8 cellular contexts compared by ENCODE assay signal in genomic region chr11:829946-830294, GRCh38. TPM values are rescaled to one million over a fixed set of nuclear protein-coding genes. Genes with fewer than 3 reads are reported as not detected.
DNase-seq lines count a peak whose midpoint lies in the region; ATAC-seq and TF ChIP-seq lines count a peak whose summit lies in the region.

No MANE protein-coding gene starts in this region.

- peak overlapping the region; percentile 81 for H3K56ac ChIP-seq in mesendoderm (ENCODE audit: low read length)

- peaks cover 2% of the 10 kb centered on the region for H3K79me1 ChIP-seq in mesendoderm (ENCODE audit: low read length)

- H3K27ac Mint-ChIP-seq in brain: no peak overlapping the region
- no peak overlapping the region for H3K27ac Mint-ChIP-seq in type B pancreatic cell

- H3K27ac ChIP-seq in mesendoderm (ENCODE audit: low read depth, low read length): no peak overlapping the region

- H4K8ac ChIP-seq in mesendoderm (ENCODE audit: low read depth, low read length): no peak overlapping the region

- H3K36me3 ChIP-seq in mesendoderm (ENCODE audit: control insufficient read depth, insufficient read depth, low read length): no peaks in the 10 kb centered on the region

- peaks cover 31% of the 10 kb centered on the region for H3K4me1 Mint-ChIP-seq in activated T-cell treated with anti-CD3 and anti-CD28 coated beads, Interleukin-2, amount 50 U/mL, for 4 hours (ENCODE audit: low read depth)
- H3K4me1 Mint-ChIP-seq in brain (peaks cover 56% of the 10 kb centered on the region), type B pancreatic cell (ENCODE audit: unreplicated experiment) (peaks cover 10% of the 10 kb centered on the region)

- H2BK15ac ChIP-seq in mesendoderm (replicated peaks; ENCODE audit: low read depth): no peak overlapping the region

- H3K27me3 Mint-ChIP-seq in activated T-cell treated with anti-CD3 and anti-CD28 coated beads, Interleukin-2, amount 50 U/mL, for 4 hours (ENCODE audit: low read depth): peaks cover 48% of the 10 kb centered on the region
- H3K27me3 Mint-ChIP-seq in brain (peaks cover 39% of the 10 kb centered on the region), type B pancreatic cell (peaks cover 45% of the 10 kb centered on the region)

- H3K27me3 ChIP-seq in mesendoderm (ENCODE audit: insufficient read depth, low read length, poor library complexity): peaks cover 3% of the 10 kb centered on the region

- H2BK120ac ChIP-seq in mesendoderm (ENCODE audit: low read depth, low read length): no peak overlapping the region

- no peak overlapping the region for H3K18ac ChIP-seq in mesendoderm (ENCODE audit: low read length)

- H3K4me3 Mint-ChIP-seq in activated T-cell treated with anti-CD3 and anti-CD28 coated beads, Interleukin-2, amount 50 U/mL, for 4 hours: peak overlapping the region; percentile 38
- H3K4me3 Mint-ChIP-seq in brain: peak overlapping the region; percentile 40 to 78 (median 76)
- H3K4me3 Mint-ChIP-seq in type B pancreatic cell: peak overlapping the region; percentile 67

- H3K9ac ChIP-seq in mesendoderm (ENCODE audit: low read length): peak overlapping the region; percentile 70

- peaks cover 11% of the 10 kb centered on the region for H3K4me1 ChIP-seq in mesendoderm (ENCODE audit: control insufficient read depth, low read depth, low read length)

- H4K5ac ChIP-seq in mesendoderm (ENCODE audit: low read length): no peak overlapping the region

- peak overlapping the region; percentile 56 for H3K4me2 ChIP-seq in mesendoderm (ENCODE audit: low read length)

- ATAC-seq in activated T-cell treated with anti-CD3 and anti-CD28 coated beads, Interleukin-2, amount 50 U/mL, for 4 hours: peak; percentile 5 to 12

- no peaks in the 10 kb centered on the region for H3K79me2 ChIP-seq in mesendoderm (ENCODE audit: control insufficient read depth, insufficient read depth, low read length)

- no peak for DNase-seq in activated T-cell treated with anti-CD3 and anti-CD28 coated beads, Interleukin-2, amount 50 U/mL, for 4 hours
- DNase-seq in activated T-cell treated with anti-CD3 and anti-CD28 coated beads for 4 hours (no peak), mesendoderm (peak; percentile 56), type B pancreatic cell (ENCODE audit: extremely low spot score, unreplicated experiment) (no peak), erythroblast (lab: John Stamatoyannopoulos, UW) (no peak), NK-92 (lab: John Stamatoyannopoulos, UW; ENCODE audit: unreplicated experiment) (no peak), inferior parietal cortex (ENCODE audit: extremely low spot score) (no peak)

- no peak overlapping the region for H2AK5ac ChIP-seq in mesendoderm (ENCODE audit: low read length)

- H2BK5ac ChIP-seq in mesendoderm (ENCODE audit: low read length): no peak overlapping the region

- H3K4ac ChIP-seq in mesendoderm (ENCODE audit: low read depth, low read length): no peak overlapping the region

- no CpG with 5 or more reads among the region's 34 CpGs for WGBS in mesendoderm (ENCODE audit: extremely low coverage, insufficient coverage, low lambda C conversion rate)

- peak overlapping the region; percentile 45 for H3K23ac ChIP-seq in mesendoderm (ENCODE audit: low read length)

- no peak for TF ChIP-seq POLR2A in erythroblast (IDR thresholded peaks at IDR 0.05; ENCODE audit: low read length)

- peaks cover 5% of the 10 kb centered on the region for H3K36me3 Mint-ChIP-seq in activated T-cell treated with anti-CD3 and anti-CD28 coated beads, Interleukin-2, amount 50 U/mL, for 4 hours (ENCODE audit: insufficient read depth)
- H3K36me3 Mint-ChIP-seq in brain (peaks cover 5% of the 10 kb centered on the region), type B pancreatic cell (no peaks in the 10 kb centered on the region)

- TF ChIP-seq CTCF in brain (conservative IDR thresholded peaks at IDR 0.05) (no peak), type B pancreatic cell (conservative IDR thresholded peaks at IDR 0.05) (no peak)

- no peak overlapping the region for H3K4me3 ChIP-seq in mesendoderm (ENCODE audit: low read length)

- H3K9me3 Mint-ChIP-seq in activated T-cell treated with anti-CD3 and anti-CD28 coated beads, Interleukin-2, amount 50 U/mL, for 4 hours: no peaks in the 10 kb centered on the region
- H3K9me3 Mint-ChIP-seq in brain (peaks cover 0 to 2% (median 0%) of the 10 kb centered on the region in 5 experiments), type B pancreatic cell (no peaks in the 10 kb centered on the region)

RNA-seq across cellular contexts. Expression of gene CRACR2B, which starts 2.2 kb away (rescaled TPM):
- total RNA-seq in activated T-cell treated with anti-CD3 and anti-CD28 coated beads, Interleukin-2, amount 50 U/mL, for 4 hours: under 1 TPM; 0.18 to 0.30 (median 0.28) TPM
- 3.1 TPM for polyA plus RNA-seq in brain (ENCODE audit: insufficient read depth, low read depth, low replicate concordance)
- polyA plus RNA-seq in mesendoderm (2013, experiment 1 of 2): 5.0 TPM
- polyA plus RNA-seq in mesendoderm (2013, experiment 2 of 2): 4.8 TPM
- total RNA-seq in type B pancreatic cell (ENCODE audit: low replicate concordance): 10.3 and 19.3 TPM in 2 replicates

RNA-seq across cellular contexts. Expression of gene CD151, which starts 2.8 kb away (rescaled TPM):
- total RNA-seq in activated T-cell treated with anti-CD3 and anti-CD28 coated beads, Interleukin-2, amount 50 U/mL, for 4 hours: 10 to 100 TPM; 33.5 to 39.2 (median 35.6) TPM
- polyA plus RNA-seq in brain (ENCODE audit: insufficient read depth, low read depth, low replicate concordance): 114 TPM
- 58.7 TPM for polyA plus RNA-seq in mesendoderm (2013, experiment 1 of 2)
- 55.5 TPM for polyA plus RNA-seq in mesendoderm (2013, experiment 2 of 2)
- 126 and 128 TPM in 2 replicates for total RNA-seq in type B pancreatic cell (ENCODE audit: low replicate concordance)

RNA-seq across cellular contexts. Expression of gene PNPLA2, which starts 11.2 kb away (rescaled TPM):
- total RNA-seq in activated T-cell treated with anti-CD3 and anti-CD28 coated beads, Interleukin-2, amount 50 U/mL, for 4 hours: 10 to 100 TPM; 55.5 to 62.4 (median 60.2) TPM
- polyA plus RNA-seq in brain (ENCODE audit: insufficient read depth, low read depth, low replicate concordance): 67.9 TPM
- 25.3 TPM for polyA plus RNA-seq in mesendoderm (2013, experiment 1 of 2)
- 26.5 TPM for polyA plus RNA-seq in mesendoderm (2013, experiment 2 of 2)
- total RNA-seq in type B pancreatic cell (ENCODE audit: low replicate concordance): 47.8 and 55.6 TPM in 2 replicates

RNA-seq across cellular contexts. Expression of gene POLR2L, which starts 12.4 kb away (rescaled TPM):
- 100 to 1,000 TPM; 167 to 183 (median 174) TPM for total RNA-seq in activated T-cell treated with anti-CD3 and anti-CD28 coated beads, Interleukin-2, amount 50 U/mL, for 4 hours
- polyA plus RNA-seq in brain (ENCODE audit: insufficient read depth, low read depth, low replicate concordance): 104 TPM
- polyA plus RNA-seq in mesendoderm (2013, experiment 1 of 2): 270 TPM
- 276 TPM for polyA plus RNA-seq in mesendoderm (2013, experiment 2 of 2)
- 106 and 134 TPM in 2 replicates for total RNA-seq in type B pancreatic cell (ENCODE audit: low replicate concordance)

RNA-seq across cellular contexts. Expression of gene TSPAN4, which starts 12.7 kb away (rescaled TPM):
- 1 to 10 TPM; 4.6 to 6.0 (median 5.7) TPM for total RNA-seq in activated T-cell treated with anti-CD3 and anti-CD28 coated beads, Interleukin-2, amount 50 U/mL, for 4 hours
- 23.3 TPM for polyA plus RNA-seq in brain (ENCODE audit: insufficient read depth, low read depth, low replicate concordance)
- polyA plus RNA-seq in mesendoderm (2013, experiment 1 of 2): 20.6 TPM
- 19.9 TPM for polyA plus RNA-seq in mesendoderm (2013, experiment 2 of 2)
- total RNA-seq in type B pancreatic cell (ENCODE audit: low replicate concordance): 12.8 and 43.2 TPM in 2 replicates
